ENCODE assay signal across 20 cellular contexts in genomic region chr17:15447928-15448579, GRCh38. TPM values are rescaled to one million over a fixed set of nuclear protein-coding genes. Genes with fewer than 3 reads are reported as not detected.
DNase-seq lines count a peak whose midpoint lies in the region; ATAC-seq and TF ChIP-seq lines count a peak whose summit lies in the region.
"Had no signal": no experiment of that assay in that cellular context is flagged by ENCODE, and none has a peak within 500 bp of the region (broad histone marks: within the 10 kb centered on the region; RNA-seq: fewer than 3 reads in every experiment).

No MANE protein-coding gene starts in this region.

- H3K4me3 ChIP-seq in esophagus muscularis mucosa (no peak overlapping the region), left lung (no peak overlapping the region)
- H3K4me3 ChIP-seq: ascending aorta; BLaER1 treated with 17β-estradiol and CSF1 and Interleukin-3, amounts not matched to agents 10 nM and 100 nM had no signal

- in situ Hi-C loops in SK-MEL-5 (cut with HindIII; ENCODE audit: low pct_unique_long_range_greater_than_20kb, low sequenced_read_pairs): no loop called here

- ATAC-seq in left lung: no peak
- no peak for ATAC-seq in HG03520 (IDR thresholded peaks at IDR 0.05; ENCODE audit: unreplicated experiment)

- TF ChIP-seq EP300 in esophagus muscularis mucosa (IDR thresholded peaks at IDR 0.05): no peak

- H3K27ac Mint-ChIP-seq in progenitor cell of endocrine pancreas: peak overlapping the region; percentile 85
- H3K27ac Mint-ChIP-seq: activated CD4-positive, alpha-beta memory T cell treated with anti-CD3 and anti-CD28 coated beads for 36 hours; activated T-cell treated with anti-CD3 and anti-CD28 coated beads, Interleukin-2, amount 50 U/mL, for 24 hours had no signal

- no peaks in the 10 kb centered on the region for H3K36me3 ChIP-seq in esophagus muscularis mucosa
- H3K36me3 ChIP-seq in left lung: peaks cover 0 to 6% of the 10 kb centered on the region in 2 donors
- H3K36me3 ChIP-seq: BLaER1 treated with 17β-estradiol and CSF1 and Interleukin-3, amounts not matched to agents 10 nM and 100 nM had no signal

- H3K27me3 ChIP-seq in esophagus muscularis mucosa (no peaks in the 10 kb centered on the region), left lung (no peaks in the 10 kb centered on the region)
- H3K27me3 ChIP-seq: ascending aorta; BLaER1 treated with 17β-estradiol and CSF1 and Interleukin-3, amounts not matched to agents 10 nM and 100 nM had no signal

- no peak overlapping the region for H3K4me3 Mint-ChIP-seq in progenitor cell of endocrine pancreas (ENCODE audit: low read depth)
- H3K4me3 Mint-ChIP-seq: activated CD4-positive, alpha-beta memory T cell treated with anti-CD3 and anti-CD28 coated beads for 36 hours; activated T-cell treated with anti-CD3 and anti-CD28 coated beads, Interleukin-2, amount 50 U/mL, for 24 hours had no signal

- peak overlapping the region; percentile 19 to 72 (median 56) for H3K27ac ChIP-seq in esophagus muscularis mucosa (replicated peaks in 1 of 4)
- peak overlapping the region; percentile 4 to 35 for H3K27ac ChIP-seq in left lung
- H3K27ac ChIP-seq: ascending aorta; BLaER1 treated with 17β-estradiol and CSF1 and Interleukin-3, amounts not matched to agents 10 nM and 100 nM had no signal

- peaks cover 17 to 33% (median 21%) of the 10 kb centered on the region in 4 donors for H3K4me1 ChIP-seq in esophagus muscularis mucosa
- H3K4me1 ChIP-seq in left lung: peaks cover 0 to 8% of the 10 kb centered on the region in 2 donors
- H3K4me1 ChIP-seq: ascending aorta had no signal

- peaks cover 4% of the 10 kb centered on the region for H3K36me3 Mint-ChIP-seq in progenitor cell of endocrine pancreas (ENCODE audit: insufficient read depth)
- H3K36me3 Mint-ChIP-seq: activated CD4-positive, alpha-beta memory T cell treated with anti-CD3 and anti-CD28 coated beads for 36 hours had no signal

- H3K9me3 Mint-ChIP-seq in progenitor cell of endocrine pancreas (ENCODE audit: low read depth): no peaks in the 10 kb centered on the region
- H3K9me3 Mint-ChIP-seq: activated CD4-positive, alpha-beta memory T cell treated with anti-CD3 and anti-CD28 coated beads for 36 hours; activated T-cell treated with anti-CD3 and anti-CD28 coated beads, Interleukin-2, amount 50 U/mL, for 24 hours had no signal

- intact Hi-C loops in esophagus muscularis mucosa (cut with DNase I): no loop called here
- intact Hi-C loops in left lung (cut with DNase I): no loop called here

- no peaks in the 10 kb centered on the region for H3K9me3 ChIP-seq in esophagus muscularis mucosa
- no peaks in the 10 kb centered on the region for H3K9me3 ChIP-seq in left lung
- H3K9me3 ChIP-seq: ascending aorta had no signal

- no peaks in the 10 kb centered on the region for H3K27me3 Mint-ChIP-seq in progenitor cell of endocrine pancreas
- H3K27me3 Mint-ChIP-seq: activated CD4-positive, alpha-beta memory T cell treated with anti-CD3 and anti-CD28 coated beads for 36 hours; activated T-cell treated with anti-CD3 and anti-CD28 coated beads, Interleukin-2, amount 50 U/mL, for 24 hours had no signal

- TF ChIP-seq POLR2A in esophagus muscularis mucosa (IDR thresholded peaks at IDR 0.05; ENCODE audit: low read depth): no peak

- H3K4me1 Mint-ChIP-seq in progenitor cell of endocrine pancreas (ENCODE audit: low read depth): peaks cover 15% of the 10 kb centered on the region

- TF ChIP-seq CTCF in esophagus muscularis mucosa (IDR thresholded peaks at IDR 0.05) (no peak), left lung (IDR thresholded peaks at IDR 0.05) (no peak), progenitor cell of endocrine pancreas (IDR thresholded peaks at IDR 0.05; ENCODE audit: unreplicated experiment) (no peak), GM10266 (IDR thresholded peaks at IDR 0.05; ENCODE audit: control insufficient read depth, insufficient read depth, low read depth, missing control alignments) (no peak)

- DNase-seq in SK-MEL-5 (ENCODE audit: low read depth, low spot score) (peak; percentile 37), esophagus muscularis mucosa (ENCODE audit: extremely low spot score) (no peak), left lung (no peak), progenitor cell of endocrine pancreas (ENCODE audit: low spot score, unreplicated experiment) (no peak), GM10266 (ENCODE audit: extremely low spot score) (no peak), NCI-H1105 (lab: John Stamatoyannopoulos, UW) (no peak)
- DNase-seq in activated effector memory CD4-positive, alpha-beta T cell treated with Interleukin-2 at 50 U/mL for 16 hours: no peak
- DNase-seq: activated CD4-positive, alpha-beta memory T cell treated with anti-CD3 and anti-CD28 coated beads for 36 hours; activated naive CD4-positive, alpha-beta T cell treated with anti-CD3 and anti-CD28 coated beads, Interleukin-2, amount 50 U/mL, for 16 hours; activated T-cell treated with anti-CD3 and anti-CD28 coated beads, Interleukin-2, amount 50 U/mL, for 24 hours; kidney glomerular epithelial cell; NCI-H1436 treated with DMSO at 0.1 percent for 48 hours; NCI-H2171; NCI-H774; occipital lobe; stimulated activated CD4-positive, alpha-beta T cell treated with anti-CD3 and anti-CD28 coated beads, Interleukin-2, amount 100 ng/mL, for 48 hours had no signal

- WGBS in esophagus muscularis mucosa: 76% methylated on average over 6 of the region's 6 CpGs

RNA-seq across cellular contexts. Expression of gene CDRT4, which starts 19.4 kb away (rescaled TPM):
- 0.77 and 1.6 TPM in 2 replicates for total RNA-seq in SK-MEL-5 (2014; rRNA removed; shearing (Covaris generic))
- polyA plus RNA-seq in SK-MEL-5 (2015; cell fraction: cytosol; rRNA removed): 2.9 TPM in 1 of 2 replicates, not detected in the other
- 1.7 and 8.6 TPM in 2 replicates for polyA plus RNA-seq in SK-MEL-5 (2015; cell fraction: nucleus; rRNA removed)
- total RNA-seq in esophagus muscularis mucosa (1 to 10 TPM; 1.6 to 6.6 (median 3.4) TPM), left lung (1 to 10 TPM; 2.7 to 6.1 TPM), progenitor cell of endocrine pancreas (17.6 and 27.0 TPM in 2 replicates)
- total RNA-seq: H4 had no signal
